29 cellular contexts compared by ENCODE assay signal in the genomic region with DNA sequence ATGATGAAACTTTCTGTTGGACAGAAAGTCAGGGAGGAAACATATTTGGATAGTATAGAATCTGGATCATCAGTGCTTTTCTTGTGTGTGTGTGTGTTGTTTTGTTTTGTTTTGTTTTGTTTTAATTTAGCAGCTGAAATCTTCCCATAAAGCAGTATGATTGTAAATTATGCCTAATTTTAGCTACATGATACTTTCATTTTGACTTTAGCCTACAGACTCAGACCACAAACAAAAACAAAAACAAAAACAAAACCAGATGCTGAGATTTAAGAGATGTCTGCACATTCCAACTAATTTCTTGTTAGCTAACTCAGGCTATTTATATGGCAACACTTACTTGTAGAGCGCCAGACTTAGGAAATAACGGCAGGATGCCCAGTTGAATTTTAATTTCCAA.
DNase-seq lines count a peak whose midpoint lies in the region; ATAC-seq, FAIRE-seq and TF ChIP-seq lines count a peak whose summit lies in the region.
"Had no signal": no experiment of that assay in that cellular context is flagged by ENCODE, and none has a peak within 500 bp of the region (broad histone marks: within the 10 kb centered on the region; RNA-seq: fewer than 3 reads in every experiment).

No MANE protein-coding gene starts in this region.

- no peak overlapping the region for H3K4me2 ChIP-seq in GM12878 (ENCODE audit: control insufficient read depth, insufficient read depth)
- H3K4me2 ChIP-seq: BLaER1 treated with 17β-estradiol and CSF1 and Interleukin-3, amounts not matched to agents 10 nM and 100 nM had no signal

- no peak for TF ChIP-seq RAD21 in GM12878 (IDR thresholded peaks at IDR 0.05; ENCODE audit: insufficient read depth, low read depth, low read length)

- CTCF ChIA-PET in GM12878 (lab: Yijun Ruan, JAX), result interaction anchor here (0.6 kb wide), 1 partner anchor 1293 kb away, joined by 3 read pairs; no protein-coding TSS in a partner anchor

- BruUV-seq in GM12878 (replicated peaks; lab: Mats Ljungman, UMichigan), result no TSS peak

- no peak for TF ChIP-seq CTCF in GM12878 (IDR thresholded peaks at IDR 0.05 in 2 of 3, conservative IDR thresholded peaks at IDR 0.05 in 1 of 3; ENCODE audit: control insufficient read depth in 2 of 3, extremely low read depth in 1 of 3, insufficient read depth in 1 of 3, low read depth in 3 of 3, low read length in 3 of 3)
- no peak for TF ChIP-seq CTCF in GM13977 (IDR thresholded peaks at IDR 0.05; ENCODE audit: extremely low read depth, insufficient read depth, missing control alignments)

- H3K27me3 Mint-ChIP-seq in T-helper 2 cell treated with Interferon-gamma antibody and Interleukin-4, amounts not matched to agents 5 μg/mL and 100 μg/mL, for 36 hours (ENCODE audit: low read depth), result no peaks in the 10 kb centered on the region
- H3K27me3 Mint-ChIP-seq: CD4-positive, alpha-beta memory T cell had no signal

- ATAC-seq in GM21390 (IDR thresholded peaks at IDR 0.05; ENCODE audit: unreplicated experiment) (peak; percentile 60), HG03175 (IDR thresholded peaks at IDR 0.05; ENCODE audit: unreplicated experiment) (peak; percentile 64), GM12878 (no peak)
- ATAC-seq: HCT116 had no signal

- no peaks in the 10 kb centered on the region; a peak in 1 of 4 replicates for H3K27me3 ChIP-seq in GM12878 (replicated peaks in 1 of 2; ENCODE audit: control insufficient read depth in 2 of 2, insufficient read depth in 2 of 2, low read length in 1 of 2)
- H3K27me3 ChIP-seq: BLaER1 treated with 17β-estradiol and CSF1 and Interleukin-3, amounts not matched to agents 10 nM and 100 nM; SJCRH30 had no signal

- TF ChIP-seq EP300 in GM12878 (IDR thresholded peaks at IDR 0.05; ENCODE audit: borderline replicate concordance in 1 of 2, control insufficient read depth in 1 of 2, low read depth in 2 of 2, low read length in 2 of 2), result no peak; a peak in 1 of 4 replicates

- no peak overlapping the region for H3K4me3 Mint-ChIP-seq in T-helper 2 cell treated with Interferon-gamma antibody and Interleukin-4, amounts not matched to agents 5 μg/mL and 100 μg/mL, for 36 hours
- H3K4me3 Mint-ChIP-seq: CD4-positive, alpha-beta memory T cell had no signal

- in situ Hi-C loops in GM12878 (cut with MboI), result no loop called here
- in situ Hi-C loops in GM13977 (cut with MboI; ENCODE audit: low pct_unique_long_range_greater_than_20kb, low sequenced_read_pairs, unreplicated experiment), result no loop called here

- H4K20me1 ChIP-seq in GM12878 (ENCODE audit: control insufficient read depth, insufficient read depth), result no peaks in the 10 kb centered on the region
- H4K20me1 ChIP-seq: BLaER1 treated with 17β-estradiol and CSF1 and Interleukin-3, amounts not matched to agents 10 nM and 100 nM had no signal

- POLR2A ChIA-PET in GM12878 (lab: Charles Lee), result no interaction called here

- peak; percentile 38 for FAIRE-seq in GM18507 (lab: Jason Lieb, UNC)
- FAIRE-seq in GM12878 (lab: Jason Lieb, UNC), result no peak
- FAIRE-seq: GM12892, H1, RCC 7860 had no signal

- no peaks in the 10 kb centered on the region; the same call in 1 of the 2 replicates for H3K4me1 ChIP-seq in GM12878 (ENCODE audit: control insufficient read depth, insufficient read depth, low read length)
- H3K4me1 ChIP-seq: BLaER1 treated with 17β-estradiol and CSF1 and Interleukin-3, amounts not matched to agents 10 nM and 100 nM; Caco-2; SJCRH30 had no signal

- no peaks in the 10 kb centered on the region for H3K36me3 ChIP-seq in GM12878 (ENCODE audit: control insufficient read depth in 2 of 2, insufficient read depth in 2 of 2, low read length in 1 of 2)
- H3K36me3 ChIP-seq: BLaER1 treated with 17β-estradiol and CSF1 and Interleukin-3, amounts not matched to agents 10 nM and 100 nM; SJCRH30 had no signal

- H3K4me3 ChIP-seq in GM12878, result no peak overlapping the region
- H3K4me3 ChIP-seq: BLaER1 treated with 17β-estradiol and CSF1 and Interleukin-3, amounts not matched to agents 10 nM and 100 nM; SJCRH30 had no signal

- no peak overlapping the region for H3K27ac ChIP-seq in GM12878 (ENCODE audit: control insufficient read depth, insufficient read depth)
- H3K27ac ChIP-seq: BLaER1 treated with 17β-estradiol and CSF1 and Interleukin-3, amounts not matched to agents 10 nM and 100 nM; SJCRH30 had no signal

- intact Hi-C loops in GM12878 (cut with micrococcal nuclease; ENCODE audit: unreplicated experiment), result no loop called here

- H3K9ac ChIP-seq in GM12878 (ENCODE audit: control insufficient read depth, insufficient read depth, low read length), result no peak overlapping the region
- H3K9ac ChIP-seq: BLaER1 treated with 17β-estradiol and CSF1 and Interleukin-3, amounts not matched to agents 10 nM and 100 nM had no signal

- H3K9me3 ChIP-seq in GM12878 (replicated peaks; ENCODE audit: control insufficient read depth, insufficient read depth, low read length), result no peaks in the 10 kb centered on the region
- H3K9me3 ChIP-seq: BLaER1 treated with 17β-estradiol and CSF1 and Interleukin-3, amounts not matched to agents 10 nM and 100 nM; SJCRH30 had no signal

- no peaks in the 10 kb centered on the region for H3K9me3 Mint-ChIP-seq in T-helper 2 cell treated with Interferon-gamma antibody and Interleukin-4, amounts not matched to agents 5 μg/mL and 100 μg/mL, for 36 hours
- H3K9me3 Mint-ChIP-seq: CD4-positive, alpha-beta memory T cell had no signal

- H3K4me1 Mint-ChIP-seq in T-helper 2 cell treated with Interferon-gamma antibody and Interleukin-4, amounts not matched to agents 5 μg/mL and 100 μg/mL, for 36 hours (ENCODE audit: low read depth), result no peaks in the 10 kb centered on the region
- H3K4me1 Mint-ChIP-seq: CD4-positive, alpha-beta memory T cell had no signal

- H3K27ac Mint-ChIP-seq in T-helper 2 cell treated with Interferon-gamma antibody and Interleukin-4, amounts not matched to agents 5 μg/mL and 100 μg/mL, for 36 hours, result no peak overlapping the region
- H3K27ac Mint-ChIP-seq: CD4-positive, alpha-beta memory T cell had no signal

- DNase-seq in GM18507 (ENCODE audit: extremely low spot score, insufficient read length, low read depth), result no peak
- no peak for DNase-seq in GM12878 (ENCODE audit: low read depth, low spot score)
- no peak for DNase-seq in T-helper 2 cell treated with Interferon-gamma antibody and Interleukin-4, amounts not matched to agents 5 μg/mL and 100 μg/mL, for 36 hours (ENCODE audit: low spot score)
- DNase-seq in GOT3 (lab: John Stamatoyannopoulos, UW), result no peak
- DNase-seq in GM13977 (ENCODE audit: low spot score), result no peak
- no peak for DNase-seq in activated naive CD4-positive, alpha-beta T cell treated with anti-CD3 and anti-CD28 coated beads, Interleukin-2, amount 50 U/mL, for 16 hours
- DNase-seq: 8988T; Caco-2; CD4-positive, alpha-beta memory T cell; DMS 273 treated with DMSO at 0.1 percent for 48 hours; DMS79 treated with DMSO at 0.1 percent for 48 hours; KBM-7; MM.1S; NCI-H1048; NCI-H1436; NCI-H187 treated with DMSO at 0.1 percent for 48 hours; NCI-H2227 treated with DMSO at 0.1 percent for 48 hours; NCI-H510A; NCI-H774; OCI-M1; SJCRH30; T-helper 1 cell had no signal

- RAD21 ChIA-PET in GM12878 (lab: Charles Lee; ENCODE audit: unreplicated experiment), result no interaction called here

- no peaks in the 10 kb centered on the region for H3K79me2 ChIP-seq in GM12878 (ENCODE audit: control insufficient read depth, insufficient read depth, low read length)

- H3K36me3 Mint-ChIP-seq in T-helper 2 cell treated with Interferon-gamma antibody and Interleukin-4, amounts not matched to agents 5 μg/mL and 100 μg/mL, for 36 hours (ENCODE audit: low read depth), result no peaks in the 10 kb centered on the region
- H3K36me3 Mint-ChIP-seq: CD4-positive, alpha-beta memory T cell had no signal

- no peak for TF ChIP-seq POLR2A in GM12878 (IDR thresholded peaks at IDR 0.05; ENCODE audit: low read depth, low read length)

- WGBS in GM12878 (ENCODE audit: insufficient coverage, insufficient replicate concordance, low lambda C conversion rate, missing lambda C conversion rate), result 80% methylated on average over 2 of the region's 2 CpGs

- SMC1A ChIA-PET in GM12878 (lab: Charles Lee; ENCODE audit: uncharacterized antibody, unreplicated experiment), result interaction anchor here (1.6 kb wide), 1 partner anchor 13 kb away, joined by 5 read pairs; no protein-coding TSS in a partner anchor

- no peak overlapping the region for H2AFZ ChIP-seq in GM12878 (ENCODE audit: control insufficient read depth, low read depth, low read length)

TF ChIP-seq in GM12878, 131 proteins besides CTCF, POLR2A, EP300 and RAD21 (continues in another document):
- TF ChIP-seq IKZF1 (conservative IDR thresholded peaks at IDR 0.05), result no peak
- TF ChIP-seq, protein P1, sequence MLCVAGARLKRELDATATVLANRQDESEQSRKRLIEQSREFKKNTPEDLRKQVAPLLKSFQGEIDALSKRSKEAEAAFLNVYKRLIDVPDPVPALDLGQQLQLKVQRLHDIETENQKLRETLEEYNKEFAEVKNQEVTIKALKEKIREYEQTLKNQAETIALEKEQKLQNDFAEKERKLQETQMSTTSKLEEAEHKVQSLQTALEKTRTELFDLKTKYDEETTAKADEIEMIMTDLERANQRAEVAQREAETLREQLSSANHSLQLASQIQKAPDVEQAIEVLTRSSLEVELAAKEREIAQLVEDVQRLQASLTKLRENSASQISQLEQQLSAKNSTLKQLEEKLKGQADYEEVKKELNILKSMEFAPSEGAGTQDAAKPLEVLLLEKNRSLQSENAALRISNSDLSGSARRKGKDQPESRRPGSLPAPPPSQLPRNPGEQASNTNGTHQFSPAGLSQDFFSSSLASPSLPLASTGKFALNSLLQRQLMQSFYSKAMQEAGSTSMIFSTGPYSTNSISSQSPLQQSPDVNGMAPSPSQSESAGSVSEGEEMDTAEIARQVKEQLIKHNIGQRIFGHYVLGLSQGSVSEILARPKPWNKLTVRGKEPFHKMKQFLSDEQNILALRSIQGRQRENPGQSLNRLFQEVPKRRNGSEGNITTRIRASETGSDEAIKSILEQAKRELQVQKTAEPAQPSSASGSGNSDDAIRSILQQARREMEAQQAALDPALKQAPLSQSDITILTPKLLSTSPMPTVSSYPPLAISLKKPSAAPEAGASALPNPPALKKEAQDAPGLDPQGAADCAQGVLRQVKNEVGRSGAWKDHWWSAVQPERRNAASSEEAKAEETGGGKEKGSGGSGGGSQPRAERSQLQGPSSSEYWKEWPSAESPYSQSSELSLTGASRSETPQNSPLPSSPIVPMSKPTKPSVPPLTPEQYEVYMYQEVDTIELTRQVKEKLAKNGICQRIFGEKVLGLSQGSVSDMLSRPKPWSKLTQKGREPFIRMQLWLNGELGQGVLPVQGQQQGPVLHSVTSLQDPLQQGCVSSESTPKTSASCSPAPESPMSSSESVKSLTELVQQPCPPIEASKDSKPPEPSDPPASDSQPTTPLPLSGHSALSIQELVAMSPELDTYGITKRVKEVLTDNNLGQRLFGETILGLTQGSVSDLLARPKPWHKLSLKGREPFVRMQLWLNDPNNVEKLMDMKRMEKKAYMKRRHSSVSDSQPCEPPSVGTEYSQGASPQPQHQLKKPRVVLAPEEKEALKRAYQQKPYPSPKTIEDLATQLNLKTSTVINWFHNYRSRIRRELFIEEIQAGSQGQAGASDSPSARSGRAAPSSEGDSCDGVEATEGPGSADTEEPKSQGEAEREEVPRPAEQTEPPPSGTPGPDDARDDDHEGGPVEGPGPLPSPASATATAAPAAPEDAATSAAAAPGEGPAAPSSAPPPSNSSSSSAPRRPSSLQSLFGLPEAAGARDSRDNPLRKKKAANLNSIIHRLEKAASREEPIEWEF (IDR thresholded peaks at IDR 0.05; ENCODE audit: insufficient replicate concordance, low read depth, low read length), result no peak
